ENCODE assay signal across 1 cellular context in the genomic region with DNA sequence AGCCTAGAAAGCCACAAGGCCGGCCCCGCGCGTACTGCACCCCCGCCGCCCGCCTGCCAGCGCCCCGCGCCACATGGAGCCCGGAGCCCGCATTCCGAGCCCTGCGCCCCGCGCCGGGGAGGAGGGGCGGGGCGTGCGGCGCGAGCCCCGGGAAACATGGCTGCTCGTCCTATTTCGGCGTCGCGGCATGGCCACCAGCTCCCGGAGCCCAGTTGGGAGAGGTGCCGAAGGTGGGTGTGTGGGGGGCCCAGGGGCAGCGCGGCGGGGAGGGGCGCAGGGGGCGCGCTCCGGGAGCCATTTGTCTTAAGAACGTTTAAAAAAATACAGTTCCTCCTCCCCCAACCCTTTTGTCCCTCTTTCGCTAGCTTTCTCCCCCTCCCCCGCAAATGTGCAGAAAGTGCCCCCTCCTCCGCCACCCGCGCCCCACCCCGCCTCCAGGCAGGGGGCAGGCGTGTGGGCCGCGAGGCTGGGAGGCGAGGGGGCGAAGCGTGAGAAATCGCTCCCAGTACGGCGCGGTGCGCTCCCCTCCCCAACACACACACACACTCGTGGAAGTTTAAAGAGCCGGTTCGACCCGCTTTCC.
TF ChIP-seq lines count a peak whose summit lies in the region.

No MANE protein-coding gene starts in this region.

TF ChIP-seq in HepG2, 621 proteins besides CTCF, POLR2A, EP300 and RAD21 (continued from another document and continues in another):
- TF ChIP-seq, protein P1, sequence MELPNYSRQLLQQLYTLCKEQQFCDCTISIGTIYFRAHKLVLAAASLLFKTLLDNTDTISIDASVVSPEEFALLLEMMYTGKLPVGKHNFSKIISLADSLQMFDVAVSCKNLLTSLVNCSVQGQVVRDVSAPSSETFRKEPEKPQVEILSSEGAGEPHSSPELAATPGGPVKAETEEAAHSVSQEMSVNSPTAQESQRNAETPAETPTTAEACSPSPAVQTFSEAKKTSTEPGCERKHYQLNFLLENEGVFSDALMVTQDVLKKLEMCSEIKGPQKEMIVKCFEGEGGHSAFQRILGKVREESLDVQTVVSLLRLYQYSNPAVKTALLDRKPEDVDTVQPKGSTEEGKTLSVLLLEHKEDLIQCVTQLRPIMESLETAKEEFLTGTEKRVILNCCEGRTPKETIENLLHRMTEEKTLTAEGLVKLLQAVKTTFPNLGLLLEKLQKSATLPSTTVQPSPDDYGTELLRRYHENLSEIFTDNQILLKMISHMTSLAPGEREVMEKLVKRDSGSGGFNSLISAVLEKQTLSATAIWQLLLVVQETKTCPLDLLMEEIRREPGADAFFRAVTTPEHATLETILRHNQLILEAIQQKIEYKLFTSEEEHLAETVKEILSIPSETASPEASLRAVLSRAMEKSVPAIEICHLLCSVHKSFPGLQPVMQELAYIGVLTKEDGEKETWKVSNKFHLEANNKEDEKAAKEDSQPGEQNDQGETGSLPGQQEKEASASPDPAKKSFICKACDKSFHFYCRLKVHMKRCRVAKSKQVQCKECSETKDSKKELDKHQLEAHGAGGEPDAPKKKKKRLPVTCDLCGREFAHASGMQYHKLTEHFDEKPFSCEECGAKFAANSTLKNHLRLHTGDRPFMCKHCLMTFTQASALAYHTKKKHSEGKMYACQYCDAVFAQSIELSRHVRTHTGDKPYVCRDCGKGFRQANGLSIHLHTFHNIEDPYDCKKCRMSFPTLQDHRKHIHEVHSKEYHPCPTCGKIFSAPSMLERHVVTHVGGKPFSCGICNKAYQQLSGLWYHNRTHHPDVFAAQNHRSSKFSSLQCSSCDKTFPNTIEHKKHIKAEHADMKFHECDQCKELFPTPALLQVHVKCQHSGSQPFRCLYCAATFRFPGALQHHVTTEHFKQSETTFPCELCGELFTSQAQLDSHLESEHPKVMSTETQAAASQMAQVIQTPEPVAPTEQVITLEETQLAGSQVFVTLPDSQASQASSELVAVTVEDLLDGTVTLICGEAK (IDR thresholded peaks at IDR 0.05) = no peak
- TF ChIP-seq, protein P1 (CRISPR knock-in tag; IDR thresholded peaks at IDR 0.05) = 0 out of 2 replicates have a peak, but pooled peaks have one; percentile 9
- TF ChIP-seq, protein P2, sequence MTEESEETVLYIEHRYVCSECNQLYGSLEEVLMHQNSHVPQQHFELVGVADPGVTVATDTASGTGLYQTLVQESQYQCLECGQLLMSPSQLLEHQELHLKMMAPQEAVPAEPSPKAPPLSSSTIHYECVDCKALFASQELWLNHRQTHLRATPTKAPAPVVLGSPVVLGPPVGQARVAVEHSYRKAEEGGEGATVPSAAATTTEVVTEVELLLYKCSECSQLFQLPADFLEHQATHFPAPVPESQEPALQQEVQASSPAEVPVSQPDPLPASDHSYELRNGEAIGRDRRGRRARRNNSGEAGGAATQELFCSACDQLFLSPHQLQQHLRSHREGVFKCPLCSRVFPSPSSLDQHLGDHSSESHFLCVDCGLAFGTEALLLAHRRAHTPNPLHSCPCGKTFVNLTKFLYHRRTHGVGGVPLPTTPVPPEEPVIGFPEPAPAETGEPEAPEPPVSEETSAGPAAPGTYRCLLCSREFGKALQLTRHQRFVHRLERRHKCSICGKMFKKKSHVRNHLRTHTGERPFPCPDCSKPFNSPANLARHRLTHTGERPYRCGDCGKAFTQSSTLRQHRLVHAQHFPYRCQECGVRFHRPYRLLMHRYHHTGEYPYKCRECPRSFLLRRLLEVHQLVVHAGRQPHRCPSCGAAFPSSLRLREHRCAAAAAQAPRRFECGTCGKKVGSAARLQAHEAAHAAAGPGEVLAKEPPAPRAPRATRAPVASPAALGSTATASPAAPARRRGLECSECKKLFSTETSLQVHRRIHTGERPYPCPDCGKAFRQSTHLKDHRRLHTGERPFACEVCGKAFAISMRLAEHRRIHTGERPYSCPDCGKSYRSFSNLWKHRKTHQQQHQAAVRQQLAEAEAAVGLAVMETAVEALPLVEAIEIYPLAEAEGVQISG (CRISPR knock-in tag; IDR thresholded peaks at IDR 0.05) = peak; percentile 48
- TF ChIP-seq, protein P3, sequence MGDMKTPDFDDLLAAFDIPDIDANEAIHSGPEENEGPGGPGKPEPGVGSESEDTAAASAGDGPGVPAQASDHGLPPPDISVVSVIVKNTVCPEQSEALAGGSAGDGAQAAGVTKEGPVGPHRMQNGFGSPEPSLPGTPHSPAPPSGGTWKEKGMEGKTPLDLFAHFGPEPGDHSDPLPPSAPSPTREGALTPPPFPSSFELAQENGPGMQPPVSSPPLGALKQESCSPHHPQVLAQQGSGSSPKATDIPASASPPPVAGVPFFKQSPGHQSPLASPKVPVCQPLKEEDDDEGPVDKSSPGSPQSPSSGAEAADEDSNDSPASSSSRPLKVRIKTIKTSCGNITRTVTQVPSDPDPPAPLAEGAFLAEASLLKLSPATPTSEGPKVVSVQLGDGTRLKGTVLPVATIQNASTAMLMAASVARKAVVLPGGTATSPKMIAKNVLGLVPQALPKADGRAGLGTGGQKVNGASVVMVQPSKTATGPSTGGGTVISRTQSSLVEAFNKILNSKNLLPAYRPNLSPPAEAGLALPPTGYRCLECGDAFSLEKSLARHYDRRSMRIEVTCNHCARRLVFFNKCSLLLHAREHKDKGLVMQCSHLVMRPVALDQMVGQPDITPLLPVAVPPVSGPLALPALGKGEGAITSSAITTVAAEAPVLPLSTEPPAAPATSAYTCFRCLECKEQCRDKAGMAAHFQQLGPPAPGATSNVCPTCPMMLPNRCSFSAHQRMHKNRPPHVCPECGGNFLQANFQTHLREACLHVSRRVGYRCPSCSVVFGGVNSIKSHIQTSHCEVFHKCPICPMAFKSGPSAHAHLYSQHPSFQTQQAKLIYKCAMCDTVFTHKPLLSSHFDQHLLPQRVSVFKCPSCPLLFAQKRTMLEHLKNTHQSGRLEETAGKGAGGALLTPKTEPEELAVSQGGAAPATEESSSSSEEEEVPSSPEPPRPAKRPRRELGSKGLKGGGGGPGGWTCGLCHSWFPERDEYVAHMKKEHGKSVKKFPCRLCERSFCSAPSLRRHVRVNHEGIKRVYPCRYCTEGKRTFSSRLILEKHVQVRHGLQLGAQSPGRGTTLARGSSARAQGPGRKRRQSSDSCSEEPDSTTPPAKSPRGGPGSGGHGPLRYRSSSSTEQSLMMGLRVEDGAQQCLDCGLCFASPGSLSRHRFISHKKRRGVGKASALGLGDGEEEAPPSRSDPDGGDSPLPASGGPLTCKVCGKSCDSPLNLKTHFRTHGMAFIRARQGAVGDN (CRISPR knock-in tag; IDR thresholded peaks at IDR 0.05) = peak; percentile 51
- TF ChIP-seq ZBTB7B (CRISPR knock-in tag; IDR thresholded peaks at IDR 0.05) = peak; percentile 35; the same call in 1 of the 2 replicates
- TF ChIP-seq RBFOX2 (IDR thresholded peaks at IDR 0.05; ENCODE audit: low read depth, low read length) = peak; percentile 87
- TF ChIP-seq ZMYM4 (CRISPR knock-in tag; IDR thresholded peaks at IDR 0.05) = no peak
- TF ChIP-seq, protein P4, sequence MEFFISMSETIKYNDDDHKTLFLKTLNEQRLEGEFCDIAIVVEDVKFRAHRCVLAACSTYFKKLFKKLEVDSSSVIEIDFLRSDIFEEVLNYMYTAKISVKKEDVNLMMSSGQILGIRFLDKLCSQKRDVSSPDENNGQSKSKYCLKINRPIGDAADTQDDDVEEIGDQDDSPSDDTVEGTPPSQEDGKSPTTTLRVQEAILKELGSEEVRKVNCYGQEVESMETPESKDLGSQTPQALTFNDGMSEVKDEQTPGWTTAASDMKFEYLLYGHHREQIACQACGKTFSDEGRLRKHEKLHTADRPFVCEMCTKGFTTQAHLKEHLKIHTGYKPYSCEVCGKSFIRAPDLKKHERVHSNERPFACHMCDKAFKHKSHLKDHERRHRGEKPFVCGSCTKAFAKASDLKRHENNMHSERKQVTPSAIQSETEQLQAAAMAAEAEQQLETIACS (CRISPR knock-in tag; IDR thresholded peaks at IDR 0.05) = 0 out of 2 replicates have a peak, but pooled peaks have one; percentile 16
- TF ChIP-seq MAZ (IDR thresholded peaks at IDR 0.05; ENCODE audit: borderline replicate concordance, low read depth, low read length) = peak; percentile 51; the same call in 1 of the 2 replicates
- no peak for TF ChIP-seq MAZ (CRISPR knock-in tag; IDR thresholded peaks at IDR 0.05; ENCODE audit: low read depth)
- TF ChIP-seq, protein P5, sequence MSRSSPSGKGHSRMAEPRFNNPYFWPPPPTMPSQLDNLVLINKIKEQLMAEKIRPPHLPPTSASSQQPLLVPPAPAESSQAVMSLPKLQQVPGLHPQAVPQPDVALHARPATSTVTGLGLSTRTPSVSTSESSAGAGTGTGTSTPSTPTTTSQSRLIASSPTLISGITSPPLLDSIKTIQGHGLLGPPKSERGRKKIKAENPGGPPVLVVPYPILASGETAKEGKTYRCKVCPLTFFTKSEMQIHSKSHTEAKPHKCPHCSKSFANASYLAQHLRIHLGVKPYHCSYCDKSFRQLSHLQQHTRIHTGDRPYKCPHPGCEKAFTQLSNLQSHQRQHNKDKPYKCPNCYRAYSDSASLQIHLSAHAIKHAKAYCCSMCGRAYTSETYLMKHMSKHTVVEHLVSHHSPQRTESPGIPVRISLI (CRISPR knock-in tag; IDR thresholded peaks at IDR 0.05; ENCODE audit: borderline replicate concordance) = no peak
- TF ChIP-seq, protein P6, sequence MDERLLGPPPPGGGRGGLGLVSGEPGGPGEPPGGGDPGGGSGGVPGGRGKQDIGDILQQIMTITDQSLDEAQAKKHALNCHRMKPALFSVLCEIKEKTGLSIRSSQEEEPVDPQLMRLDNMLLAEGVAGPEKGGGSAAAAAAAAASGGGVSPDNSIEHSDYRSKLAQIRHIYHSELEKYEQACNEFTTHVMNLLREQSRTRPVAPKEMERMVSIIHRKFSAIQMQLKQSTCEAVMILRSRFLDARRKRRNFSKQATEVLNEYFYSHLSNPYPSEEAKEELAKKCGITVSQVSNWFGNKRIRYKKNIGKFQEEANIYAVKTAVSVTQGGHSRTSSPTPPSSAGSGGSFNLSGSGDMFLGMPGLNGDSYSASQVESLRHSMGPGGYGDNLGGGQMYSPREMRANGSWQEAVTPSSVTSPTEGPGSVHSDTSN (CRISPR knock-in tag; IDR thresholded peaks at IDR 0.05) = no peak
- TF ChIP-seq MED8 (CRISPR knock-in tag; IDR thresholded peaks at IDR 0.05; ENCODE audit: insufficient replicate concordance) = peak; percentile 58
- TF ChIP-seq CCDC6 (CRISPR knock-in tag; IDR thresholded peaks at IDR 0.05) = no peak
- TF ChIP-seq ZSCAN20 (CRISPR knock-in tag; IDR thresholded peaks at IDR 0.05; ENCODE audit: borderline replicate concordance) = peak; percentile 68; the same call in 1 of the 2 replicates
- 0 out of 2 replicates have a peak, but pooled peaks have one; percentile 9 for TF ChIP-seq SP5 (CRISPR knock-in tag; IDR thresholded peaks at IDR 0.05; ENCODE audit: borderline replicate concordance, low read depth)
- TF ChIP-seq NAIF1 (CRISPR knock-in tag; IDR thresholded peaks at IDR 0.05; ENCODE audit: borderline replicate concordance) = no peak
- 0 out of 2 replicates have a peak, but pooled peaks have one; percentile 17 for TF ChIP-seq ZNF546 (CRISPR knock-in tag; conservative IDR thresholded peaks at IDR 0.05)
- TF ChIP-seq, protein P7, sequence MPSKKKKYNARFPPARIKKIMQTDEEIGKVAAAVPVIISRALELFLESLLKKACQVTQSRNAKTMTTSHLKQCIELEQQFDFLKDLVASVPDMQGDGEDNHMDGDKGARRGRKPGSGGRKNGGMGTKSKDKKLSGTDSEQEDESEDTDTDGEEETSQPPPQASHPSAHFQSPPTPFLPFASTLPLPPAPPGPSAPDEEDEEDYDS (CRISPR knock-in tag; IDR thresholded peaks at IDR 0.05) = peak; percentile 30; the same call in 1 of the 2 replicates
- TF ChIP-seq SAP130 (CRISPR knock-in tag; IDR thresholded peaks at IDR 0.05; ENCODE audit: low read depth) = peak; percentile 52; the same call in 1 of the 2 replicates
- no peak for TF ChIP-seq AHR (CRISPR knock-in tag; IDR thresholded peaks at IDR 0.05)
- TF ChIP-seq ZIK1 (CRISPR knock-in tag; IDR thresholded peaks at IDR 0.05; ENCODE audit: borderline replicate concordance, low read depth) = no peak
- no peak for TF ChIP-seq MATR3 (CRISPR knock-in tag; IDR thresholded peaks at IDR 0.05)
- peak; percentile 76; the same call in 1 of the 2 replicates for TF ChIP-seq ZSCAN25 (CRISPR knock-in tag; IDR thresholded peaks at IDR 0.05)
- TF ChIP-seq KDM5A (IDR thresholded peaks at IDR 0.05; ENCODE audit: borderline replicate concordance, low read length) = no peak
- TF ChIP-seq ZNF775 (CRISPR knock-in tag; IDR thresholded peaks at IDR 0.05; ENCODE audit: borderline replicate concordance) = no peak
